11 cellular contexts compared by ENCODE assay signal in the genomic region with DNA sequence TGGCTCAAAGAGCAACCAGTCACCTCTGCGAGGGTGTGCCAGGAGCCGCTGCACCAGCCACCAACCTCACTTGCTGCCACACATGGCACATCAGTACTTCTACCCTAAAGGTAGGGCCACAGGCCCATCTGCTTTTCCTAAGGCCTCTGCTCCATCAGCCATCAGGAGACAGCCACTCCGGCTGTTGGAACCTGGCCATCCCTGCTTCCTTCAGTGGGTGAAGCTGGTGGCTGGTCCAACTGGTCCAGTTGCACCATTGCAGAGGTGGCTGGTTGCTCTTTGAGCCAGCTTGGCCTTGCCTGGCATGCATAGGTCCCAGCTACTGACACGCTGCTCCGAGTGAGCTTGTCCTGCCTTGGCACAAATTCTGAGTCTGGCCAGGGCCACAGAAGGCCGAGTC. TPM values are rescaled to one million over a fixed set of nuclear protein-coding genes. Genes with fewer than 3 reads are reported as not detected.
DNase-seq lines count a peak whose midpoint lies in the region; ATAC-seq, FAIRE-seq and TF ChIP-seq lines count a peak whose summit lies in the region.
"Not testable (repeated sequence)": the region's sequence is repeated elsewhere in the genome, so short reads cannot be mapped to it uniquely, and the experiment has no call there.
"Had no signal": no experiment of that assay in that cellular context is flagged by ENCODE, and none has a peak within 500 bp of the region (broad histone marks: within the 10 kb centered on the region; RNA-seq: fewer than 3 reads in every experiment).

No MANE protein-coding gene starts in this region.

- H3K27ac ChIP-seq in endodermal cell (ENCODE audit: low read depth, low read length); right cardiac atrium (ENCODE audit: low read length); lower lobe of right lung; spleen: not testable (repeated sequence)

- H3K9me3 Mint-ChIP-seq in endodermal cell = not testable (repeated sequence)

- ATAC-seq in Right ventricle myocardium inferior, right cardiac atrium, lower lobe of right lung: not testable (repeated sequence)

- H3K36me3 Mint-ChIP-seq in endodermal cell (ENCODE audit: low read depth) = not testable (repeated sequence)

- WGBS in endodermal cell (ENCODE audit: insufficient coverage in 1 of 2, insufficient read length in 1 of 2), 2 experiments = 86 to 97% methylated on average over 1 to 6 of the region's 6 CpGs
- 86% methylated on average over 6 of the region's 6 CpGs for WGBS in right cardiac atrium
- WGBS in spleen, 5 donors = 73 to 96% (median 89%) methylated on average over 4 to 6 of the region's 6 CpGs

- not testable (repeated sequence) for TF ChIP-seq POLR2A in spleen (IDR thresholded peaks at IDR 0.05)

- H3K9ac ChIP-seq in endodermal cell (ENCODE audit: extremely low read depth, low read length, poor library complexity, severe bottlenecking) = not testable (repeated sequence)

- H3K4me1 ChIP-seq in endodermal cell (ENCODE audit: control insufficient read depth, insufficient read depth, low read length); right cardiac atrium (ENCODE audit: control insufficient read depth, insufficient read depth, low read length); lower lobe of right lung; spleen: not testable (repeated sequence)

- TF ChIP-seq CTCF in endodermal cell (conservative IDR thresholded peaks at IDR 0.05); lower lobe of right lung (IDR thresholded peaks at IDR 0.05); spleen (IDR thresholded peaks at IDR 0.05 in 8 of 11, conservative IDR thresholded peaks at IDR 0.05 in 3 of 11): not testable (repeated sequence)

- H3K27ac Mint-ChIP-seq in endodermal cell = not testable (repeated sequence)

- H3K36me3 ChIP-seq in endodermal cell (ENCODE audit: control insufficient read depth, insufficient read depth, low read length); lower lobe of right lung; spleen: not testable (repeated sequence)

- intact Hi-C loops in Right ventricle myocardium inferior (cut with DNase I); right cardiac atrium (cut with DNase I); lower lobe of right lung (cut with DNase I); spleen (cut with DNase I; ENCODE audit: low total_unique reads): not testable (repeated sequence)

- not testable (repeated sequence) for FAIRE-seq in urothelium cell line (lab: Jason Lieb, UNC)

- H3K4me1 Mint-ChIP-seq in endodermal cell = not testable (repeated sequence)

- H3K27me3 ChIP-seq in endodermal cell (ENCODE audit: control insufficient read depth, insufficient read depth, low read length, poor library complexity, severe bottlenecking); right cardiac atrium (ENCODE audit: control insufficient read depth, insufficient read depth); lower lobe of right lung (ENCODE audit: low read depth); spleen (replicated peaks in 1 of 7): not testable (repeated sequence)

- DNase-seq in endodermal cell (peak; percentile 10), Right ventricle myocardium inferior (ENCODE audit: missing footprints) (peak; percentile 41), right cardiac atrium (peak in 2 of 3 donors; percentile 18 to 24), lower lobe of right lung (peak; percentile 30), spleen (peak; percentile 24), urothelium cell line (ENCODE audit: low spot score) (peak; percentile 0)

- not testable (repeated sequence) for H3K27me3 Mint-ChIP-seq in endodermal cell (ENCODE audit: insufficient read depth)

- H3K4me3 ChIP-seq in endodermal cell (ENCODE audit: low read length); right cardiac atrium (ENCODE audit: low read length); lower lobe of right lung; spleen: not testable (repeated sequence)

- not testable (repeated sequence) for H3K9me3 ChIP-seq in endodermal cell (ENCODE audit: control insufficient read depth, low read length); right cardiac atrium (ENCODE audit: control insufficient read depth, low read length); lower lobe of right lung; spleen

- H3K4me3 Mint-ChIP-seq in endodermal cell = not testable (repeated sequence)

RNA-seq across cellular contexts. Expression of a gene that starts 53.7 kb away (rescaled TPM):
- total RNA-seq in endodermal cell (1 to 10 TPM in 1 of 2 donors, under 1 TPM in 1; 0.07 to 2.0 TPM), Right ventricle myocardium inferior (not detected), right cardiac atrium (1 to 10 TPM in 3 of 4 donors, under 1 TPM in 1; 0.79 to 4.5 (median 3.0) TPM), lower lobe of right lung (0.24 TPM), spleen (not detected)
- 0.04 TPM for polyA plus RNA-seq in endodermal cell (2013, experiment 1 of 2)
- polyA plus RNA-seq in endodermal cell (2013, experiment 2 of 2) = 0.04 TPM
- polyA plus RNA-seq in right cardiac atrium (0.16 TPM), spleen (not detected)
- total RNA-seq: A673; Calu3; CD4-positive, alpha-beta T cell; CD8-positive, alpha-beta T cell had no signal
- polyA plus RNA-seq: AG04450 had no signal
